Comparison of ENCODE assay signal across 25 cellular contexts in the genomic region with DNA sequence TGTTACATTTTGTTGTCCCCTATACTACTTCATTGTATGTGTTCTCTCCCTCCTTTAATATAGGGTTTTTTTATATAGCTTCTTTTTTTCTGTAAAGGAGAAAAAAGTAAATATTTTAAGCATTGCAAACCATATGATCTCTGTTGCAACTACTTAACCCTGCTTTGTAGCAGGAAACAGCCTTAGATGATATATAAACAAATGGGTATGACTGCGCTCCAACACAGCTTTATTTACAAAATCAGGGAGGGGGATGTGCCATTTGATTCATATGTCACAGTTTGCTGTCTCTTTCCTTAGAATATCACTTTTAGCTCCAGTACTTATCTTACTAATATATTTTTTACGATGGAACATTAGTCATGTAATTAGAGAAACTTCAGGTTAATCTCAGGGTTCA.
DNase-seq lines count a peak whose midpoint lies in the region; ATAC-seq and TF ChIP-seq lines count a peak whose summit lies in the region.
"Had no signal": no experiment of that assay in that cellular context is flagged by ENCODE, and none has a peak within 500 bp of the region (broad histone marks: within the 10 kb centered on the region; RNA-seq: fewer than 3 reads in every experiment).

No MANE protein-coding gene starts in this region.

- H3K4me3 ChIP-seq in RWPE2 (ENCODE audit: severe bottlenecking) (no peak overlapping the region), fibroblast of lung (replicated peaks in 1 of 4; ENCODE audit: control extremely low read depth in 1 of 4, insufficient read depth in 1 of 4, low read depth in 3 of 4, low read length in 4 of 4) (no peak overlapping the region), skeletal muscle cell (ENCODE audit: low read depth, low read length) (no peak overlapping the region), left ventricle myocardium inferior (no peak overlapping the region)
- H3K4me3 ChIP-seq: heart right ventricle, right lobe of liver, suprapubic skin, uterus had no signal

- H3K79me2 ChIP-seq in fibroblast of lung (ENCODE audit: control insufficient read depth, insufficient read depth, low read length), result no peaks in the 10 kb centered on the region

- H3K4me2 ChIP-seq in fibroblast of lung (ENCODE audit: extremely low read depth, insufficient read depth, low read length), result peak overlapping the region; percentile 40

- H3K9me3 ChIP-seq in RWPE2 (ENCODE audit: severe bottlenecking), result no peaks in the 10 kb centered on the region
- no peaks in the 10 kb centered on the region for H3K9me3 ChIP-seq in fibroblast of lung (ENCODE audit: control insufficient read depth, insufficient read depth, low read depth, low read length)
- H3K9me3 ChIP-seq in left ventricle myocardium inferior (replicated peaks), result no peaks in the 10 kb centered on the region
- H3K9me3 ChIP-seq: heart right ventricle, right lobe of liver, suprapubic skin, uterus had no signal

- no peak overlapping the region for H3K9ac ChIP-seq in fibroblast of lung (ENCODE audit: insufficient read depth, low read length)

- H3K27ac Mint-ChIP-seq in activated T-helper 17 cell treated with anti-CD3 and anti-CD28 coated beads, Interleukin-2, amount 50 U/mL, for 72 hours, result no peak overlapping the region
- no peak overlapping the region for H3K27ac Mint-ChIP-seq in T-cell
- H3K27ac Mint-ChIP-seq: activated CD4-positive, alpha-beta T cell treated with anti-CD3 and anti-CD28 coated beads for 36 hours; activated naive CD4-positive, alpha-beta T cell treated with anti-CD3 and anti-CD28 coated beads, Interleukin-2, amount 50 U/mL, for 24 hours; CD4-positive, alpha-beta memory T cell; nephron; stimulated activated memory B cell treated with anti-CD40 and anti-IgM and Interleukin-4, amounts not matched to agents 10 μg/mL and 1 μg/mL and 100 μg/mL, for 72 hours had no signal

- peaks cover 13% of the 10 kb centered on the region for H3K9me3 Mint-ChIP-seq in activated T-helper 17 cell treated with anti-CD3 and anti-CD28 coated beads, Interleukin-2, amount 50 U/mL, for 72 hours
- peaks cover 0 to 13% (median 0%) of the 10 kb centered on the region in 3 donors for H3K9me3 Mint-ChIP-seq in T-cell
- H3K9me3 Mint-ChIP-seq: activated naive CD4-positive, alpha-beta T cell treated with anti-CD3 and anti-CD28 coated beads, Interleukin-2, amount 50 U/mL, for 24 hours; stimulated activated memory B cell treated with anti-CD40 and anti-IgM and Interleukin-4, amounts not matched to agents 10 μg/mL and 1 μg/mL and 100 μg/mL, for 72 hours had no signal

- POLR2A ChIA-PET in T-cell (lab: Charles Lee), result no interaction called here

- H3K27ac ChIP-seq in RWPE2 (ENCODE audit: poor library complexity, severe bottlenecking) (peak overlapping the region; percentile 96), fibroblast of lung (ENCODE audit: insufficient read depth, low read length) (peak overlapping the region; percentile 62), left ventricle myocardium inferior (replicated peaks) (no peak overlapping the region)
- H3K27ac ChIP-seq: heart right ventricle, right lobe of liver, suprapubic skin, uterus had no signal

- no peaks in the 10 kb centered on the region for H3K36me3 ChIP-seq in RWPE2 (ENCODE audit: low read depth)
- no peaks in the 10 kb centered on the region for H3K36me3 ChIP-seq in fibroblast of lung (ENCODE audit: control insufficient read depth, insufficient read depth, low read length)
- H3K36me3 ChIP-seq in left ventricle myocardium inferior, result no peaks in the 10 kb centered on the region
- H3K36me3 ChIP-seq: heart right ventricle, right lobe of liver, suprapubic skin, uterus had no signal

- CTCF ChIA-PET in T-cell (lab: Charles Lee), result no interaction called here

- TF ChIP-seq CTCF in RWPE2 (IDR thresholded peaks at IDR 0.05; ENCODE audit: poor library complexity, severe bottlenecking) (no peak), fibroblast of lung (conservative IDR thresholded peaks at IDR 0.05 in 1 of 2, IDR thresholded peaks at IDR 0.05 in 1 of 2; ENCODE audit: low read depth in 1 of 2, low read length in 2 of 2) (no peak), left ventricle myocardium inferior (IDR thresholded peaks at IDR 0.05; ENCODE audit: borderline replicate concordance) (no peak)

- ATAC-seq in RWPE2 (ENCODE audit: low read depth) (no peak), T-cell (replicated peaks in 1 of 4) (no peak)
- ATAC-seq in activated T-helper 17 cell treated with anti-CD3 and anti-CD28 coated beads, Interleukin-2, amount 50 U/mL, for 72 hours (replicated peaks), result no peak
- ATAC-seq: activated CD4-positive, alpha-beta T cell treated with anti-CD3 and anti-CD28 coated beads for 36 hours; heart right ventricle; right lobe of liver; stimulated activated memory B cell treated with anti-CD40 and anti-IgM and Interleukin-4, amounts not matched to agents 10 μg/mL and 1 μg/mL and 100 μg/mL, for 72 hours had no signal

- no peak overlapping the region for H2AFZ ChIP-seq in fibroblast of lung (ENCODE audit: low read length)

- H3K27me3 ChIP-seq in RWPE2 (ENCODE audit: insufficient read depth, poor library complexity, severe bottlenecking) (no peaks in the 10 kb centered on the region), fibroblast of lung (ENCODE audit: control insufficient read depth, insufficient read depth, low read length) (no peaks in the 10 kb centered on the region), left ventricle myocardium inferior (ENCODE audit: low read depth) (no peaks in the 10 kb centered on the region)
- H3K27me3 ChIP-seq: heart right ventricle, right lobe of liver, suprapubic skin, uterus had no signal

- H4K20me1 ChIP-seq in fibroblast of lung (ENCODE audit: control insufficient read depth, extremely low read depth, insufficient read depth, low read length), result no peaks in the 10 kb centered on the region

- H3K4me3 Mint-ChIP-seq in activated T-helper 17 cell treated with anti-CD3 and anti-CD28 coated beads, Interleukin-2, amount 50 U/mL, for 72 hours, result no peak overlapping the region
- H3K4me3 Mint-ChIP-seq in T-cell, result no peak overlapping the region
- H3K4me3 Mint-ChIP-seq: activated CD4-positive, alpha-beta T cell treated with anti-CD3 and anti-CD28 coated beads for 36 hours; activated naive CD4-positive, alpha-beta T cell treated with anti-CD3 and anti-CD28 coated beads, Interleukin-2, amount 50 U/mL, for 24 hours; CD4-positive, alpha-beta memory T cell; nephron; stimulated activated memory B cell treated with anti-CD40 and anti-IgM and Interleukin-4, amounts not matched to agents 10 μg/mL and 1 μg/mL and 100 μg/mL, for 72 hours had no signal

- H3K4me1 Mint-ChIP-seq in activated T-helper 17 cell treated with anti-CD3 and anti-CD28 coated beads, Interleukin-2, amount 50 U/mL, for 72 hours, result no peaks in the 10 kb centered on the region
- peaks cover 0 to 6% (median 1%) of the 10 kb centered on the region in 3 donors for H3K4me1 Mint-ChIP-seq in T-cell
- H3K4me1 Mint-ChIP-seq: CD4-positive, alpha-beta memory T cell; nephron; stimulated activated memory B cell treated with anti-CD40 and anti-IgM and Interleukin-4, amounts not matched to agents 10 μg/mL and 1 μg/mL and 100 μg/mL, for 72 hours had no signal

- peak; percentile 62 for DNase-seq in EL
- no peak for DNase-seq in RWPE2 (ENCODE audit: low spot score)
- DNase-seq in fibroblast of lung (ENCODE audit: low read depth in 2 of 2), result peak; percentile 37 to 89
- DNase-seq in skeletal muscle cell (ENCODE audit: low read depth), result peak; percentile 56
- DNase-seq in left ventricle myocardium inferior, result no peak
- DNase-seq in T-cell, result no peak
- DNase-seq in epidermal melanocyte (ENCODE audit: insufficient read length, low spot score), result no peak
- DNase-seq: activated CD4-positive, alpha-beta T cell treated with anti-CD3 and anti-CD28 coated beads for 36 hours; CD4-positive, alpha-beta memory T cell; DMS 273 treated with DMSO at 0.1 percent for 48 hours; GF-D8; heart right ventricle; Kasumi-1; NCI-H1048; NCI-H1930; NCI-H2227 treated with DMSO at 0.1 percent for 48 hours; NCI-H82; right lobe of liver; Right ventricle myocardium superior; uterus had no signal

- H3K4me1 ChIP-seq in RWPE2 (ENCODE audit: insufficient read depth, poor library complexity, severe bottlenecking), result peaks cover 53% of the 10 kb centered on the region
- peaks cover 16% of the 10 kb centered on the region for H3K4me1 ChIP-seq in fibroblast of lung (ENCODE audit: control insufficient read depth, extremely low read depth, insufficient read depth, low read length)
- H3K4me1 ChIP-seq in left ventricle myocardium inferior, result no peaks in the 10 kb centered on the region
- H3K4me1 ChIP-seq: heart right ventricle, right lobe of liver, suprapubic skin, uterus had no signal

- H3K27me3 Mint-ChIP-seq in activated T-helper 17 cell treated with anti-CD3 and anti-CD28 coated beads, Interleukin-2, amount 50 U/mL, for 72 hours, result no peaks in the 10 kb centered on the region
- no peaks in the 10 kb centered on the region for H3K27me3 Mint-ChIP-seq in T-cell
- H3K27me3 Mint-ChIP-seq: activated CD4-positive, alpha-beta T cell treated with anti-CD3 and anti-CD28 coated beads for 36 hours; activated naive CD4-positive, alpha-beta T cell treated with anti-CD3 and anti-CD28 coated beads, Interleukin-2, amount 50 U/mL, for 24 hours; CD4-positive, alpha-beta memory T cell; stimulated activated memory B cell treated with anti-CD40 and anti-IgM and Interleukin-4, amounts not matched to agents 10 μg/mL and 1 μg/mL and 100 μg/mL, for 72 hours had no signal

- intact Hi-C loops in left ventricle myocardium inferior (cut with micrococcal nuclease), result no loop called here

- no peaks in the 10 kb centered on the region for H3K36me3 Mint-ChIP-seq in activated T-helper 17 cell treated with anti-CD3 and anti-CD28 coated beads, Interleukin-2, amount 50 U/mL, for 72 hours (ENCODE audit: low read depth)
- H3K36me3 Mint-ChIP-seq in T-cell, result no peaks in the 10 kb centered on the region
- H3K36me3 Mint-ChIP-seq: activated naive CD4-positive, alpha-beta T cell treated with anti-CD3 and anti-CD28 coated beads, Interleukin-2, amount 50 U/mL, for 24 hours; CD4-positive, alpha-beta memory T cell; stimulated activated memory B cell treated with anti-CD40 and anti-IgM and Interleukin-4, amounts not matched to agents 10 μg/mL and 1 μg/mL and 100 μg/mL, for 72 hours had no signal

Comparison
In these comparisons a context has a peak if more than half of its experiments do, and no peak if none do; other contexts are left out.
1. DNase-seq: peak in EL (single experiment), fibroblast of lung (2 of 2) and skeletal muscle cell (single experiment); none in RWPE2 (single experiment), left ventricle myocardium inferior (single experiment), T-cell (0 of 34) and epidermal melanocyte (single experiment).